ENCODE assay signal across 9 cellular contexts in genomic region chr17:2776589-2777241, GRCh38. TPM values are rescaled to one million over a fixed set of nuclear protein-coding genes. Genes with fewer than 3 reads are reported as not detected.
DNase-seq lines count a peak whose midpoint lies in the region; ATAC-seq and TF ChIP-seq lines count a peak whose summit lies in the region.
"Had no signal": no experiment of that assay in that cellular context is flagged by ENCODE, and none has a peak within 500 bp of the region (broad histone marks: within the 10 kb centered on the region; RNA-seq: fewer than 3 reads in every experiment).

No MANE protein-coding gene starts in this region.

- H3K4me3 ChIP-seq in ACC112 (ENCODE audit: low read depth, low read length), result peak overlapping the region; percentile 58; the same call in 1 of the 2 replicates
- peak overlapping the region; percentile 81 for H3K4me3 ChIP-seq in HUES6 (ENCODE audit: low read depth, low read length)
- no peak overlapping the region for H3K4me3 ChIP-seq in foreskin fibroblast (ENCODE audit: low read depth in 1 of 2, low read length in 2 of 2)
- no peak overlapping the region for H3K4me3 ChIP-seq in PC-9

- DNase-seq in activated T-cell treated with anti-CD3 and anti-CD28 coated beads, Interleukin-2, amount 50 U/mL, for 4 hours, result no peak
- peak; percentile 89 for DNase-seq in left kidney (ENCODE audit: low read depth, low spot score)
- DNase-seq in foreskin melanocyte, result no peak
- no peak for DNase-seq in UCSD-AML1 (lab: John Stamatoyannopoulos, UW; ENCODE audit: unreplicated experiment)
- DNase-seq in foreskin fibroblast, result no peak
- DNase-seq in PC-9, result no peak

- no TSS peak for BruUV-seq in PC-9 (replicated peaks; lab: Mats Ljungman, UMichigan)

- H2AFZ ChIP-seq in ACC112 (ENCODE audit: low read length, unreplicated experiment) (no peak overlapping the region), PC-9 (no peak overlapping the region)

- TF ChIP-seq CTCF in foreskin fibroblast (IDR thresholded peaks at IDR 0.05; ENCODE audit: low read depth, low read length) (no peak), PC-9 (conservative IDR thresholded peaks at IDR 0.05) (no peak)

- peaks cover 52% of the 10 kb centered on the region for H3K27me3 Mint-ChIP-seq in activated T-cell treated with anti-CD3 and anti-CD28 coated beads, Interleukin-2, amount 50 U/mL, for 4 hours (ENCODE audit: low read depth)

- peaks cover under 1% of the 10 kb centered on the region for H3K4me1 ChIP-seq in ACC112 (ENCODE audit: control insufficient read depth, insufficient read depth, low read length, unreplicated experiment)
- peaks cover 5% of the 10 kb centered on the region; the same call in 1 of the 2 replicates for H3K4me1 ChIP-seq in HUES6 (ENCODE audit: control insufficient read depth, insufficient read depth, low read length)
- no peaks in the 10 kb centered on the region for H3K4me1 ChIP-seq in PC-9 (replicated peaks; ENCODE audit: insufficient read depth)

- CTCF ChIA-PET in PC-9 (lab: Charles Lee), result no interaction called here

- peaks cover 10% of the 10 kb centered on the region for H3K4me1 Mint-ChIP-seq in activated T-cell treated with anti-CD3 and anti-CD28 coated beads, Interleukin-2, amount 50 U/mL, for 4 hours (ENCODE audit: low read depth)

- H3F3A ChIP-seq in PC-9 (ENCODE audit: insufficient read depth, low read depth), result no peaks in the 10 kb centered on the region

- intact Hi-C loops in PC-9 (cut with micrococcal nuclease; ENCODE audit: unreplicated experiment), result no loop called here

- H4K20me1 ChIP-seq in PC-9 (ENCODE audit: insufficient read depth), result no peaks in the 10 kb centered on the region

- peak; percentile 67 to 68 for ATAC-seq in activated T-cell treated with anti-CD3 and anti-CD28 coated beads, Interleukin-2, amount 50 U/mL, for 4 hours

- no peaks in the 10 kb centered on the region for H3K9me3 ChIP-seq in HUES6 (ENCODE audit: control insufficient read depth, insufficient read depth, low read depth, low read length)
- no peaks in the 10 kb centered on the region for H3K9me3 ChIP-seq in PC-9 (ENCODE audit: insufficient read depth, low read depth)

- H3K9me2 ChIP-seq in PC-9 (ENCODE audit: insufficient read depth), result no peaks in the 10 kb centered on the region

- no peaks in the 10 kb centered on the region for H3K36me3 Mint-ChIP-seq in activated T-cell treated with anti-CD3 and anti-CD28 coated beads, Interleukin-2, amount 50 U/mL, for 4 hours (ENCODE audit: insufficient read depth)

- H3K27me3 ChIP-seq in ACC112 (ENCODE audit: insufficient read depth, low read length) (peaks cover 52% of the 10 kb centered on the region), HUES6 (ENCODE audit: control insufficient read depth, insufficient read depth, low read length) (peaks cover 45% of the 10 kb centered on the region), PC-9 (ENCODE audit: insufficient read depth, low read depth) (peaks cover 69% of the 10 kb centered on the region)

- H3K9ac ChIP-seq in HUES6 (ENCODE audit: low read length), result peak overlapping the region; percentile 56

- H3K9me3 Mint-ChIP-seq in activated T-cell treated with anti-CD3 and anti-CD28 coated beads, Interleukin-2, amount 50 U/mL, for 4 hours, result no peaks in the 10 kb centered on the region

- H3K79me2 ChIP-seq in ACC112 (ENCODE audit: control insufficient read depth, insufficient read depth, low read length, unreplicated experiment), result no peaks in the 10 kb centered on the region
- no peaks in the 10 kb centered on the region for H3K79me2 ChIP-seq in PC-9 (ENCODE audit: low read depth)

- H3K27ac ChIP-seq in ACC112 (ENCODE audit: low read depth, low read length) (no peak overlapping the region), HUES6 (ENCODE audit: low read depth, low read length) (no peak overlapping the region), PC-9 (no peak overlapping the region)

- no peak overlapping the region for H3K4me2 ChIP-seq in PC-9

- peak overlapping the region; percentile 59 for H3K4me3 Mint-ChIP-seq in activated T-cell treated with anti-CD3 and anti-CD28 coated beads, Interleukin-2, amount 50 U/mL, for 4 hours

- POLR2A ChIA-PET in PC-9 (lab: Charles Lee; ENCODE audit: unreplicated experiment), result no interaction called here

- H3K36me3 ChIP-seq in ACC112 (ENCODE audit: insufficient read depth, low read length) (no peaks in the 10 kb centered on the region), HUES6 (ENCODE audit: control insufficient read depth, insufficient read depth, low read length) (no peaks in the 10 kb centered on the region), PC-9 (ENCODE audit: low read depth) (no peaks in the 10 kb centered on the region)

RNA-seq across cellular contexts. Expression of gene RAP1GAP2, which starts 19.5 kb away (rescaled TPM):
- 1 to 10 TPM in 2 of 3 donors, under 1 TPM in 1; 0.29 to 1.6 (median 1.2) TPM for total RNA-seq in activated T-cell treated with anti-CD3 and anti-CD28 coated beads, Interleukin-2, amount 50 U/mL, for 4 hours
- 10.1 and 13.0 TPM in 2 replicates for total RNA-seq in PC-9 (2021)

RNA-seq across cellular contexts. Expression of gene CCDC92B, which starts 27.3 kb away (rescaled TPM):
- total RNA-seq in activated T-cell treated with anti-CD3 and anti-CD28 coated beads, Interleukin-2, amount 50 U/mL, for 4 hours, result under 1 TPM in 1 of 3 donors, not detected in 2; 0.16 TPM
- total RNA-seq in PC-9 (2021), result 1.9 and 3.0 TPM in 2 replicates
- total RNA-seq: pulmonary artery endothelial cell had no signal

Comparison
In these comparisons a context has a peak if more than half of its experiments do, and no peak if none do; other contexts are left out.
1. H3K4me3 ChIP-seq: peak in ACC112 (single experiment) and HUES6 (single experiment); none in foreskin fibroblast (0 of 2) and PC-9 (single experiment).